Comparison of ENCODE assay signal across 19 cellular contexts in genomic region chr2:105384861-105385260, GRCh38.
"Had no signal": no experiment of that assay in that cellular context is flagged by ENCODE, and none has a peak within 500 bp of the region (broad histone marks: within the 10 kb centered on the region; RNA-seq: fewer than 3 reads in every experiment).

No MANE protein-coding gene starts in this region.

- H3K4me1 ChIP-seq: body of pancreas, parathyroid adenoma had no signal

- H3K9ac ChIP-seq: parathyroid adenoma had no signal

- H3K4me3 Mint-ChIP-seq: activated CD4-positive, alpha-beta T cell treated with anti-CD3 and anti-CD28 coated beads, Interleukin-2, amount 10 ng/mL, durations not matched to agents 24 days and 14 days; activated naive CD4-positive, alpha-beta T cell treated with anti-CD3 and anti-CD28 coated beads, Interleukin-2, amount 50 U/mL, for 24 hours; activated T-helper 17 cell treated with anti-CD3 and anti-CD28 coated beads, Interleukin-2, amount 50 U/mL, for 72 hours; endodermal cell; stimulated activated effector memory CD8-positive, alpha-beta T cell treated with anti-CD3 and anti-CD28 coated beads, Interleukin-12 subunit alpha, Interleukin-12 subunit beta, amount 100 ng/mL, for 72 hours; T-helper 1 cell treated with Interleukin-12 subunit alpha and Interleukin-12 subunit beta and Interleukin-4 antibody, amounts not matched to agents 30 μg/mL and 1 μg/mL, for 36 hours; WTC11 had no signal

- H3K27me3 Mint-ChIP-seq: activated CD4-positive, alpha-beta T cell treated with anti-CD3 and anti-CD28 coated beads, Interleukin-2, amount 10 ng/mL, durations not matched to agents 24 days and 14 days; activated naive CD4-positive, alpha-beta T cell treated with anti-CD3 and anti-CD28 coated beads, Interleukin-2, amount 50 U/mL, for 24 hours; activated T-helper 17 cell treated with anti-CD3 and anti-CD28 coated beads, Interleukin-2, amount 50 U/mL, for 72 hours had no signal

- H3K27ac Mint-ChIP-seq: activated CD4-positive, alpha-beta T cell treated with anti-CD3 and anti-CD28 coated beads, Interleukin-2, amount 10 ng/mL, durations not matched to agents 24 days and 14 days; activated naive CD4-positive, alpha-beta T cell treated with anti-CD3 and anti-CD28 coated beads, Interleukin-2, amount 50 U/mL, for 24 hours; activated T-helper 17 cell treated with anti-CD3 and anti-CD28 coated beads, Interleukin-2, amount 50 U/mL, for 72 hours; endodermal cell; stimulated activated effector memory CD8-positive, alpha-beta T cell treated with anti-CD3 and anti-CD28 coated beads, Interleukin-12 subunit alpha, Interleukin-12 subunit beta, amount 100 ng/mL, for 72 hours; T-helper 1 cell treated with Interleukin-12 subunit alpha and Interleukin-12 subunit beta and Interleukin-4 antibody, amounts not matched to agents 30 μg/mL and 1 μg/mL, for 36 hours; WTC11 had no signal

- H3K4me1 Mint-ChIP-seq: activated naive CD4-positive, alpha-beta T cell treated with anti-CD3 and anti-CD28 coated beads, Interleukin-2, amount 50 U/mL, for 24 hours; activated T-helper 17 cell treated with anti-CD3 and anti-CD28 coated beads, Interleukin-2, amount 50 U/mL, for 72 hours; endodermal cell; stimulated activated effector memory CD8-positive, alpha-beta T cell treated with anti-CD3 and anti-CD28 coated beads, Interleukin-12 subunit alpha, Interleukin-12 subunit beta, amount 100 ng/mL, for 72 hours; WTC11 had no signal

- H3K79me2 ChIP-seq: parathyroid adenoma had no signal

- DNase-seq: activated CD4-positive, alpha-beta T cell treated with anti-CD3 and anti-CD28 coated beads, Interleukin-2, amount 10 ng/mL, durations not matched to agents 24 days and 14 days; activated CD8-positive, alpha-beta memory T cell treated with anti-CD3 and anti-CD28 coated beads for 24 hours; activated T-cell treated with anti-CD3 and anti-CD28 coated beads for 4 hours; amniotic stem cell; body of pancreas; dermis blood vessel endothelial cell; endodermal cell; erythroblast; glutamatergic neuron; mesendoderm; small intestine; upper lobe of left lung had no signal

- H3K27ac ChIP-seq: body of pancreas, parathyroid adenoma, upper lobe of left lung had no signal

- H3K4me3 ChIP-seq: body of pancreas, upper lobe of left lung had no signal

- ATAC-seq: activated T-helper 17 cell treated with anti-CD3 and anti-CD28 coated beads, Interleukin-2, amount 50 U/mL, for 72 hours; body of pancreas; left lobe of liver; stimulated activated effector memory CD8-positive, alpha-beta T cell treated with anti-CD3 and anti-CD28 coated beads, Interleukin-12 subunit alpha, Interleukin-12 subunit beta, amount 100 ng/mL, for 72 hours; WTC11 had no signal

- H3K36me3 Mint-ChIP-seq: activated naive CD4-positive, alpha-beta T cell treated with anti-CD3 and anti-CD28 coated beads, Interleukin-2, amount 50 U/mL, for 24 hours; stimulated activated effector memory CD8-positive, alpha-beta T cell treated with anti-CD3 and anti-CD28 coated beads, Interleukin-12 subunit alpha, Interleukin-12 subunit beta, amount 100 ng/mL, for 72 hours had no signal

- H3K36me3 ChIP-seq: upper lobe of left lung had no signal

- H3K9me3 ChIP-seq: body of pancreas, upper lobe of left lung had no signal

- H2AFZ ChIP-seq: parathyroid adenoma had no signal

- H3K27me3 ChIP-seq: body of pancreas, upper lobe of left lung had no signal

- H3K9me3 Mint-ChIP-seq: activated CD4-positive, alpha-beta T cell treated with anti-CD3 and anti-CD28 coated beads, Interleukin-2, amount 10 ng/mL, durations not matched to agents 24 days and 14 days; activated naive CD4-positive, alpha-beta T cell treated with anti-CD3 and anti-CD28 coated beads, Interleukin-2, amount 50 U/mL, for 24 hours; activated T-helper 17 cell treated with anti-CD3 and anti-CD28 coated beads, Interleukin-2, amount 50 U/mL, for 72 hours; endodermal cell; stimulated activated effector memory CD8-positive, alpha-beta T cell treated with anti-CD3 and anti-CD28 coated beads, Interleukin-12 subunit alpha, Interleukin-12 subunit beta, amount 100 ng/mL, for 72 hours; T-helper 1 cell treated with Interleukin-12 subunit alpha and Interleukin-12 subunit beta and Interleukin-4 antibody, amounts not matched to agents 30 μg/mL and 1 μg/mL, for 36 hours had no signal
